ENCODE assay signal across 8 cellular contexts in genomic region chr16:67244387-67245188, GRCh38. TPM values are rescaled to one million over a fixed set of nuclear protein-coding genes. Genes with fewer than 3 reads are reported as not detected.
DNase-seq lines count a peak whose midpoint lies in the region; ATAC-seq lines count a peak whose summit lies in the region.

No MANE protein-coding gene starts in this region.

- peak overlapping the region; percentile 85 for H3K27ac Mint-ChIP-seq in stimulated activated memory B cell treated with anti-CD40 and anti-IgM and Interleukin-4, amounts not matched to agents 10 μg/mL and 1 μg/mL and 100 μg/mL, for 72 hours

- peak; percentile 47 for ATAC-seq in GM21576 (IDR thresholded peaks at IDR 0.05; ENCODE audit: unreplicated experiment)
- peak; percentile 84 for ATAC-seq in stimulated activated memory B cell treated with anti-CD40 and anti-IgM and Interleukin-4, amounts not matched to agents 10 μg/mL and 1 μg/mL and 100 μg/mL, for 72 hours

- H3K4me3 Mint-ChIP-seq in stimulated activated memory B cell treated with anti-CD40 and anti-IgM and Interleukin-4, amounts not matched to agents 10 μg/mL and 1 μg/mL and 100 μg/mL, for 72 hours = peak overlapping the region; percentile 82

- H3K4me1 Mint-ChIP-seq in stimulated activated memory B cell treated with anti-CD40 and anti-IgM and Interleukin-4, amounts not matched to agents 10 μg/mL and 1 μg/mL and 100 μg/mL, for 72 hours = peaks cover 58% of the 10 kb centered on the region

- peak; percentile 4 for DNase-seq in DMS53 treated with DMSO at 0.1 percent for 48 hours (lab: John Stamatoyannopoulos, UW; ENCODE audit: unreplicated experiment)
- peak; percentile 89 for DNase-seq in KBM-7
- peak; percentile 79 to 82 for DNase-seq in activated CD4-positive, alpha-beta T cell treated with anti-CD3 and anti-CD28 coated beads for 4 hours
- peak; percentile 91 for DNase-seq in dermis blood vessel endothelial cell
- no peak for DNase-seq in DMS 273 treated with DMSO at 0.1 percent for 48 hours (lab: John Stamatoyannopoulos, UW)

- in situ Hi-C loops in KBM-7 (cut with MboI; ENCODE audit: low pct_unique_long_range_greater_than_20kb, low sequenced_read_pairs) = no loop called here

- peaks cover 16% of the 10 kb centered on the region for H3K27me3 Mint-ChIP-seq in stimulated activated memory B cell treated with anti-CD40 and anti-IgM and Interleukin-4, amounts not matched to agents 10 μg/mL and 1 μg/mL and 100 μg/mL, for 72 hours

- peak overlapping the region; percentile 93 to 95 for H3K27ac ChIP-seq in mucosa of rectum (ENCODE audit: low read depth in 2 of 2, low read length in 2 of 2)

- no peaks in the 10 kb centered on the region for H3K36me3 Mint-ChIP-seq in stimulated activated memory B cell treated with anti-CD40 and anti-IgM and Interleukin-4, amounts not matched to agents 10 μg/mL and 1 μg/mL and 100 μg/mL, for 72 hours

- H3K9ac ChIP-seq in mucosa of rectum (ENCODE audit: low read depth in 1 of 2, low read length in 2 of 2) = peak overlapping the region; percentile 17 to 37

- no peaks in the 10 kb centered on the region for H3K9me3 Mint-ChIP-seq in stimulated activated memory B cell treated with anti-CD40 and anti-IgM and Interleukin-4, amounts not matched to agents 10 μg/mL and 1 μg/mL and 100 μg/mL, for 72 hours

- H3K4me3 ChIP-seq in mucosa of rectum (ENCODE audit: low read length in 2 of 2) = peak overlapping the region in 1 of 2 donors; percentile 84

- H3K9me3 ChIP-seq in mucosa of rectum (ENCODE audit: control insufficient read depth in 2 of 2, low read length in 2 of 2) = no peaks in the 10 kb centered on the region

- H3K27me3 ChIP-seq in mucosa of rectum (ENCODE audit: control insufficient read depth in 2 of 2, insufficient read depth in 2 of 2, low read length in 2 of 2) = peaks cover 6 to 10% of the 10 kb centered on the region in 2 donors

- H3K4me1 ChIP-seq in mucosa of rectum (ENCODE audit: control insufficient read depth in 2 of 2, insufficient read depth in 2 of 2, low read length in 2 of 2) = peaks cover 61 to 62% of the 10 kb centered on the region in 2 donors

- peaks cover 1 to 2% of the 10 kb centered on the region in 2 donors for H3K36me3 ChIP-seq in mucosa of rectum (ENCODE audit: control insufficient read depth in 2 of 2, insufficient read depth in 2 of 2, low read length in 2 of 2)

RNA-seq across cellular contexts. Expression of gene FHOD1, which starts 2.7 kb away (rescaled TPM):
- total RNA-seq in dermis blood vessel endothelial cell = 25.5 and 37.4 TPM in 2 replicates

RNA-seq across cellular contexts. Expression of gene SLC9A5, which starts 4.2 kb away (rescaled TPM):
- total RNA-seq in dermis blood vessel endothelial cell = 0.56 and 1.2 TPM in 2 replicates

RNA-seq across cellular contexts. Expression of gene TMEM208, which starts 17.7 kb away (rescaled TPM):
- total RNA-seq in dermis blood vessel endothelial cell = 21.1 and 31.7 TPM in 2 replicates

RNA-seq across cellular contexts. Expression of gene PLEKHG4, which starts 34.7 kb away (rescaled TPM):
- 10.0 and 16.5 TPM in 2 replicates for total RNA-seq in dermis blood vessel endothelial cell

RNA-seq across cellular contexts. Expression of gene ELMO3, which starts 45.7 kb away (rescaled TPM):
- 0.74 and 1.9 TPM in 2 replicates for total RNA-seq in dermis blood vessel endothelial cell
